9 cellular contexts compared by ENCODE assay signal in the genomic region with DNA sequence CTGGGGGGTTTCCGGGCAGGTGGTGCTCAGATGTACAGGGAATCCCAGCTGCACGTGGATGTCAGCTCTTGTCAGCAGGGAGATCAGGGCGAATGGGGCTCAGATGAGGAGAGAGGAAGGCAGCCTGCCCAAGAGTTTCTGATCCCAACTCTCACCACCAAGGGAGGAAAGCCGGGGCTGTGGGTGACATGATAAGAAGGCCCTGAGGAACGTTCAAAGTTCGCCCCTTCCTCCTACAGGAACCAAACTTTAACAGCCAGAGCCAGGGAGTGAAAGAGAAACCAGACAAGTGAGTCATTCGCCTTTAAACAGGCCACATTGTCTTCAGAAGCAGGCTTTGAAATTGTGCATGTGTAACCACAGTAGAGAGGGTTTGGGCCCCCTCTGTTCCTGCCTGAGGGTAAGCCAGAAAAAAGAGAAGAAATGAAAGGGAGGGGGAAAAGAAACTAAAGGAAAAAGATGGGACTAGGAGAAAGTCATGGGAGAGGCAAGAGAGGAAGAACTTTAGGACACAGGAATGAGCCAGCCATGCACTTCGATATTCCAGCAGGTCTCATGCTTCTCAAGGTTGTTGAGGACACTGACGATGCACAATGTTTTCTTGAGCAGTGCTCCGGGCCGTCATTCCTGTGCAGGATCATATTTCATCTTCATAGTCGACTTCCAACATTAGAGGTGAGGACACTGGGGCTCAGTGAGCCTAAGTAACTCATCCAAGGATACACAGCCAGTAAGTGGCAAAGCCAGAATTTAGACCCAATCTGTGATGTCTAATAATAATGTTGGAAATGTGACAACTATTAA.
DNase-seq lines count a peak whose midpoint lies in the region; ATAC-seq and TF ChIP-seq lines count a peak whose summit lies in the region.
"Had no signal": no experiment of that assay in that cellular context is flagged by ENCODE, and none has a peak within 500 bp of the region (broad histone marks: within the 10 kb centered on the region; RNA-seq: fewer than 3 reads in every experiment).

No MANE protein-coding gene starts in this region.

- H3K27me3 ChIP-seq in colonic mucosa, result no peaks in the 10 kb centered on the region
- H3K27me3 ChIP-seq: cardiac muscle cell had no signal

- H3K36me3 ChIP-seq in mucosa of descending colon (ENCODE audit: low read depth) (no peaks in the 10 kb centered on the region), colonic mucosa (no peaks in the 10 kb centered on the region)
- H3K36me3 ChIP-seq: cardiac muscle cell had no signal

- peak; percentile 94 for ATAC-seq in HG03103 (IDR thresholded peaks at IDR 0.05; ENCODE audit: low read depth, unreplicated experiment)
- ATAC-seq in mucosa of descending colon, result peak; percentile 85

- H3K9me3 ChIP-seq in mucosa of descending colon (no peaks in the 10 kb centered on the region), colonic mucosa (no peaks in the 10 kb centered on the region)

- TF ChIP-seq CTCF in mucosa of descending colon (IDR thresholded peaks at IDR 0.05) (no peak), colonic mucosa (IDR thresholded peaks at IDR 0.05) (no peak)

- H3K27ac ChIP-seq in colonic mucosa, result no peak overlapping the region
- H3K27ac ChIP-seq: cardiac muscle cell had no signal

- H3K4me1 ChIP-seq in mucosa of descending colon (ENCODE audit: low read depth) (no peaks in the 10 kb centered on the region), colonic mucosa (no peaks in the 10 kb centered on the region)

- no peak overlapping the region for H3K9ac ChIP-seq in colonic mucosa (ENCODE audit: low read depth in 2 of 2, low read length in 2 of 2)

- in situ Hi-C loops in ACHN (cut with HindIII; ENCODE audit: low pct_ligation_motif_present, low pct_unique_long_range_greater_than_20kb, low sequenced_read_pairs), result no loop called here

- intact Hi-C loops in mucosa of descending colon (cut with DNase I, micrococcal nuclease), result no loop called here
- intact Hi-C loops in colonic mucosa (cut with DNase I), result no loop called here

- H3K4me3 ChIP-seq in mucosa of descending colon (no peak overlapping the region), colonic mucosa (no peak overlapping the region)
- H3K4me3 ChIP-seq: cardiac muscle cell had no signal

- DNase-seq in ACHN (peak; percentile 45), GM19238 (ENCODE audit: insufficient read length, low spot score) (peak; percentile 32), SW480 (ENCODE audit: low spot score) (peak; percentile 64), mucosa of descending colon (peak in 1 of 3 donors; percentile 6), ureter (ENCODE audit: low spot score) (no peak), colonic mucosa (no peak)
- DNase-seq in stimulated activated CD8-positive, alpha-beta memory T cell treated with anti-CD3 and anti-CD28 coated beads, Interleukin-4, amount 100 ng/mL, for 48 hours, result no peak

Comparison
In these comparisons a context has a peak if more than half of its experiments do, and no peak if none do; other contexts are left out.
1. DNase-seq: peak in ACHN (single experiment), GM19238 (single experiment) and SW480 (single experiment); none in ureter (single experiment), stimulated activated CD8-positive, alpha-beta memory T cell treated with anti-CD3 and anti-CD28 coated beads, Interleukin-4, amount 100 ng/mL, for 48 hours (single experiment) and colonic mucosa (single experiment).